In the genomic region with DNA sequence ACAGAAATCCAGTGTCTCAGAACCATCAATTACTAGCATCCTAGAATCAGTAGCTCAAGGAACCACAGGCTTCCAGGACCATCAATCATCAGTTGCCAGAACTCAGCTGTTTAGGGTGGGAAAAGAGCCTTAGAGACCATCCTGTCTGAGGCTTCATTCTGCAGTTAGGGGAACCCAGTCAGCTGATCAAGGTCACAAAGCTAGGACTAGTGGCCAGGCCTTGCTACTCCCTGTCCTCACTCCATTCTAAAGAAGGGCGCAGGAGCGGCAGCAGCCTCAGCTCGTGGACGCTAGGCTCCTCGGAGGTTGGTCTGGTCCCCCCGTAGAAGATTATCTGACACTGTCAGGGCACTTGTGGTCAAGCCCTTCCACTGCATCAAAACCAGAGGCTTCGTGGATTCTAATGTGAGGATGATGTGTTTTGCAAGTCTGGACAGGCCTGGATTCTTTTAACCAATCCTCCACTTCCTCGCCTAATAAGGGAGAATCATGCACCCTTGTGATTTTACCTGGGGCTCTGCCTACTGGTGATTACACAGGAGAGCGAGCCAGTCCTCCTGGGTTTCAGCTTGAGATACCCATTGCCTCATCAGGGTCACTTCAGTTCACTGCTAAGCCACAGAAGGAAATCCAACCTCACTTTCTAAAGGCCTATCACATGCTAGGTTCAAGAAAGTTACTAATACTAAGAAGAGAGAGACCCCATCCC, we compare ENCODE assay signal across 1 cellular context.
TF ChIP-seq lines count a peak whose summit lies in the region.

No MANE protein-coding gene starts in this region.

TF ChIP-seq in GM23338, 12 proteins besides CTCF, POLR2A, EP300 and RAD21 (continued from another document):
- TF ChIP-seq ZNF462 (CRISPR knock-in tag; IDR thresholded peaks at IDR 0.05) (no peak), NANOG (IDR thresholded peaks at IDR 0.05; ENCODE audit: borderline replicate concordance) (no peak), EZH2phosphoT487 (IDR thresholded peaks at IDR 0.05; ENCODE audit: unreplicated experiment) (no peak)
